Comparison of ENCODE assay signal across 16 cellular contexts in the genomic region with DNA sequence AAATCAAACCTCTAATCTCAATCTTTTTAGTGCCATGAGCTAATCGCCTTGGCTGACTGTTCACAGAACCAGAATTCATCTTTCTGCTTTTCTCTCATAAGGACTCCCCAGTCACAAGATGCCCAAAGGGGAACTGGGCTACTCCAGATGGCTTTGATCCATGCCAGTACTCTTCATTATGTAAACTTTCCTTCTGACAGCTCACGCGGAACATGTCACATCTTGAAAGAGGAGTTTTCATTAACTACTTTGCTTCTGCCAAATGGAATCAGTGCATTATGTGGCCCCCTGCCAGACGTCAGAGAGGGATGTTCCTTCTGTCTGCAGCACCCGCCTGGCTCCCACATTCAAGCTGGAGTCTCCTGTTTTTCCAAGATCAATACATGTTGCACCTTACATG.
DNase-seq lines count a peak whose midpoint lies in the region; ATAC-seq and TF ChIP-seq lines count a peak whose summit lies in the region.
"Had no signal": no experiment of that assay in that cellular context is flagged by ENCODE, and none has a peak within 500 bp of the region (broad histone marks: within the 10 kb centered on the region; RNA-seq: fewer than 3 reads in every experiment).

No MANE protein-coding gene starts in this region.

- TF ChIP-seq CTCF in epithelial cell of esophagus (IDR thresholded peaks at IDR 0.05; ENCODE audit: insufficient read depth, low read depth, low read length, missing control alignments): no peak

- in situ Hi-C loops in G401 (cut with HindIII; ENCODE audit: low sequenced_read_pairs): no loop called here

- no peak overlapping the region for H3K4me3 ChIP-seq in epithelial cell of esophagus (ENCODE audit: low read length)
- H3K4me3 ChIP-seq: BLaER1, MG63, Peyer's patch, SJCRH30 had no signal

- no peak for ATAC-seq in HG03354 (IDR thresholded peaks at IDR 0.05; ENCODE audit: poor library complexity, severe bottlenecking, unreplicated experiment)

- DNase-seq in DMS79 (lab: John Stamatoyannopoulos, UW): peak; percentile 4
- DNase-seq in G401 (ENCODE audit: low spot score): peak; percentile 23
- DNase-seq in NCI-H446 (lab: John Stamatoyannopoulos, UW): peak; percentile 93 to 97
- peak; percentile 43 for DNase-seq in epithelial cell of esophagus (ENCODE audit: low read depth)
- no peak for DNase-seq in SW 1271 (lab: John Stamatoyannopoulos, UW)
- no peak for DNase-seq in activated CD4-positive, CD25-positive, alpha-beta regulatory T cell (lab: John Stamatoyannopoulos, UW)
- DNase-seq: CD4-positive, alpha-beta T cell; H7; Kasumi-1; MG63; NCI-H2029; NCI-H510A treated with DMSO at 0.1 percent for 48 hours; Peyer's patch; SJCRH30 had no signal

Comparison
In these comparisons a context has a peak if more than half of its experiments do, and no peak if none do; other contexts are left out.
1. DNase-seq: peak in DMS79 (single experiment), G401 (single experiment), NCI-H446 (2 of 2) and epithelial cell of esophagus (single experiment); none in SW 1271 (0 of 2) and activated CD4-positive, CD25-positive, alpha-beta regulatory T cell (0 of 4).